1 cellular context compared by ENCODE assay signal in the genomic region with DNA sequence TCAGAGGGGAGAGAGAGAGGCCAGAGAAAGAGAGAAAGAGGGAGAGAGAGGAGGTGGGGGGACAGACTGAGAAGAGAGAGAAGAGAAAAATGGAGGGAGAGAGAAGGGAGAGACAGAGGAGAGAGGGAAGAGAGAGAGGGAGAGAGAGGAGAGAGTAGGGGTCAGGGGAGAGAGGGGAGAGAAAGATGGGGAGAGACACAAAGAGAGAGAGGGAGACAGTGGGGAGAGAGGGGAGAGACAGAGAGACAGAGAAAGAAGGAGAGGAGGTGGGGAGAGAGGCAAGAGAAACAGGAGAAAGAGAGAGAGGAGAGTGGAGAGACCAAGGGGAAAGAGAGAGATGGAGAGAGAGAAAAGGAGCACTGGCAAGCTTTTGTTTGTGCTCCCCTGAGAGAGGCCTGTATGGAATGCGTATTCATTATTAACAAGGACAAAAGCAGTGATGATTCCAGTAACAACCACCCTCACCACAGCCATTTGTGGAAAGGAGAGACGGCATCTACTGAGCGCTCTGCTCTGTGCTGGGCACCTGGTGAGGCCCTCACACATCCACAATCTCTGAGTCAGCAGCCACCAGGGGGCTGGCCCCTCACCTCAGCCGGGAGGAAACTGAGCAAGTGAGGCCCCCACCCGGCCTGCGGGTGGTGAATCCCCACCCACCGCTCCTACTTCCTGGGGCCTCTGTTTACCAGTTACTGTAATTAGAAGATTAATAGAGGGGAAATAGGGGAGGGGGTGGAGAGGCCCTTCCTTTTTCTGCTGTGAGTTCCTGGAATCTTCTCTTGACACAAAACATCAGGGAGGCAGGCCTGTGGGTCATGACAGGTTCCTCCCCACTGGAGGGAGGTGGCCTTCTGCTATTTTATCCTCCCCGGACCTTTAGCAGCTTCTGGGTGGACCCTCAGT.
TF ChIP-seq lines count a peak whose summit lies in the region.

No MANE protein-coding gene starts in this region.

TF ChIP-seq in K562, 482 proteins besides CTCF, POLR2A, EP300 and RAD21 (continues in another document):
- no peak for TF ChIP-seq TAL1 (IDR thresholded peaks at IDR 0.05)
- no peak for TF ChIP-seq TAF9B (IDR thresholded peaks at IDR 0.05; ENCODE audit: partially characterized antibody)
- TF ChIP-seq HDAC3 (IDR thresholded peaks at IDR 0.05; ENCODE audit: borderline replicate concordance, partially characterized antibody), result no peak
- no peak for TF ChIP-seq FOS (IDR thresholded peaks at IDR 0.05; ENCODE audit: extremely low read depth, insufficient read length)
- TF ChIP-seq PTRF (tag; IDR thresholded peaks at IDR 0.05), result no peak
- no peak for TF ChIP-seq KLF1 (tag; IDR thresholded peaks at IDR 0.05)
- TF ChIP-seq, protein P1, sequence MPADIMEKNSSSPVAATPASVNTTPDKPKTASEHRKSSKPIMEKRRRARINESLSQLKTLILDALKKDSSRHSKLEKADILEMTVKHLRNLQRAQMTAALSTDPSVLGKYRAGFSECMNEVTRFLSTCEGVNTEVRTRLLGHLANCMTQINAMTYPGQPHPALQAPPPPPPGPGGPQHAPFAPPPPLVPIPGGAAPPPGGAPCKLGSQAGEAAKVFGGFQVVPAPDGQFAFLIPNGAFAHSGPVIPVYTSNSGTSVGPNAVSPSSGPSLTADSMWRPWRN (IDR thresholded peaks at IDR 0.05; ENCODE audit: low read depth), result no peak
- TF ChIP-seq ZNF134 (CRISPR knock-in tag; conservative IDR thresholded peaks at IDR 0.05), result no peak
- no peak; a peak in 1 of 4 replicates for TF ChIP-seq FOXK2 (conservative IDR thresholded peaks at IDR 0.05 in 1 of 2, IDR thresholded peaks at IDR 0.05 in 1 of 2; ENCODE audit: low read depth in 2 of 2)
- no peak for TF ChIP-seq KLF16 (IDR thresholded peaks at IDR 0.05)
- TF ChIP-seq ZC3H8 (IDR thresholded peaks at IDR 0.05), result no peak
- no peak for TF ChIP-seq PCBP1 (IDR thresholded peaks at IDR 0.05; ENCODE audit: low read depth, low read length, poor library complexity, severe bottlenecking)
- TF ChIP-seq MXI1 (IDR thresholded peaks at IDR 0.05; ENCODE audit: low read depth, low read length), result no peak
- no peak for TF ChIP-seq NONO (IDR thresholded peaks at IDR 0.05; ENCODE audit: low read depth in 2 of 2, low read length in 1 of 2)
- TF ChIP-seq, protein P2, sequence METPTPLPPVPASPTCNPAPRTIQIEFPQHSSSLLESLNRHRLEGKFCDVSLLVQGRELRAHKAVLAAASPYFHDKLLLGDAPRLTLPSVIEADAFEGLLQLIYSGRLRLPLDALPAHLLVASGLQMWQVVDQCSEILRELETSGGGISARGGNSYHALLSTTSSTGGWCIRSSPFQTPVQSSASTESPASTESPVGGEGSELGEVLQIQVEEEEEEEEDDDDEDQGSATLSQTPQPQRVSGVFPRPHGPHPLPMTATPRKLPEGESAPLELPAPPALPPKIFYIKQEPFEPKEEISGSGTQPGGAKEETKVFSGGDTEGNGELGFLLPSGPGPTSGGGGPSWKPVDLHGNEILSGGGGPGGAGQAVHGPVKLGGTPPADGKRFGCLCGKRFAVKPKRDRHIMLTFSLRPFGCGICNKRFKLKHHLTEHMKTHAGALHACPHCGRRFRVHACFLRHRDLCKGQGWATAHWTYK (CRISPR knock-in tag; IDR thresholded peaks at IDR 0.05), result no peak
- TF ChIP-seq, protein P3, sequence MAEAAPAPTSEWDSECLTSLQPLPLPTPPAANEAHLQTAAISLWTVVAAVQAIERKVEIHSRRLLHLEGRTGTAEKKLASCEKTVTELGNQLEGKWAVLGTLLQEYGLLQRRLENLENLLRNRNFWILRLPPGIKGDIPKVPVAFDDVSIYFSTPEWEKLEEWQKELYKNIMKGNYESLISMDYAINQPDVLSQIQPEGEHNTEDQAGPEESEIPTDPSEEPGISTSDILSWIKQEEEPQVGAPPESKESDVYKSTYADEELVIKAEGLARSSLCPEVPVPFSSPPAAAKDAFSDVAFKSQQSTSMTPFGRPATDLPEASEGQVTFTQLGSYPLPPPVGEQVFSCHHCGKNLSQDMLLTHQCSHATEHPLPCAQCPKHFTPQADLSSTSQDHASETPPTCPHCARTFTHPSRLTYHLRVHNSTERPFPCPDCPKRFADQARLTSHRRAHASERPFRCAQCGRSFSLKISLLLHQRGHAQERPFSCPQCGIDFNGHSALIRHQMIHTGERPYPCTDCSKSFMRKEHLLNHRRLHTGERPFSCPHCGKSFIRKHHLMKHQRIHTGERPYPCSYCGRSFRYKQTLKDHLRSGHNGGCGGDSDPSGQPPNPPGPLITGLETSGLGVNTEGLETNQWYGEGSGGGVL (CRISPR knock-in tag; IDR thresholded peaks at IDR 0.05), result no peak
- TF ChIP-seq PYGO2 (tag; IDR thresholded peaks at IDR 0.05), result no peak; the same call in 1 of the 2 replicates
- no peak for TF ChIP-seq SIN3B (IDR thresholded peaks at IDR 0.05; ENCODE audit: low read depth)
- no peak for TF ChIP-seq MTF1 (CRISPR knock-in tag; IDR thresholded peaks at IDR 0.05; ENCODE audit: borderline replicate concordance)
- TF ChIP-seq SMAD1 (IDR thresholded peaks at IDR 0.05; ENCODE audit: low read depth, low read length, partially characterized antibody), result no peak
- no peak for TF ChIP-seq SETDB1 (IDR thresholded peaks at IDR 0.05; ENCODE audit: low read length)
- no peak for TF ChIP-seq MYC (IDR thresholded peaks at IDR 0.05; ENCODE audit: low read depth, low read length)
- TF ChIP-seq MYC (CRISPR knock-in tag; IDR thresholded peaks at IDR 0.05; ENCODE audit: borderline replicate concordance, low read depth), result no peak
- no peak for TF ChIP-seq RFX7 (CRISPR knock-in tag; IDR thresholded peaks at IDR 0.05)
- TF ChIP-seq E2F3 (CRISPR knock-in tag; IDR thresholded peaks at IDR 0.05), result no peak
- TF ChIP-seq, protein P4, sequence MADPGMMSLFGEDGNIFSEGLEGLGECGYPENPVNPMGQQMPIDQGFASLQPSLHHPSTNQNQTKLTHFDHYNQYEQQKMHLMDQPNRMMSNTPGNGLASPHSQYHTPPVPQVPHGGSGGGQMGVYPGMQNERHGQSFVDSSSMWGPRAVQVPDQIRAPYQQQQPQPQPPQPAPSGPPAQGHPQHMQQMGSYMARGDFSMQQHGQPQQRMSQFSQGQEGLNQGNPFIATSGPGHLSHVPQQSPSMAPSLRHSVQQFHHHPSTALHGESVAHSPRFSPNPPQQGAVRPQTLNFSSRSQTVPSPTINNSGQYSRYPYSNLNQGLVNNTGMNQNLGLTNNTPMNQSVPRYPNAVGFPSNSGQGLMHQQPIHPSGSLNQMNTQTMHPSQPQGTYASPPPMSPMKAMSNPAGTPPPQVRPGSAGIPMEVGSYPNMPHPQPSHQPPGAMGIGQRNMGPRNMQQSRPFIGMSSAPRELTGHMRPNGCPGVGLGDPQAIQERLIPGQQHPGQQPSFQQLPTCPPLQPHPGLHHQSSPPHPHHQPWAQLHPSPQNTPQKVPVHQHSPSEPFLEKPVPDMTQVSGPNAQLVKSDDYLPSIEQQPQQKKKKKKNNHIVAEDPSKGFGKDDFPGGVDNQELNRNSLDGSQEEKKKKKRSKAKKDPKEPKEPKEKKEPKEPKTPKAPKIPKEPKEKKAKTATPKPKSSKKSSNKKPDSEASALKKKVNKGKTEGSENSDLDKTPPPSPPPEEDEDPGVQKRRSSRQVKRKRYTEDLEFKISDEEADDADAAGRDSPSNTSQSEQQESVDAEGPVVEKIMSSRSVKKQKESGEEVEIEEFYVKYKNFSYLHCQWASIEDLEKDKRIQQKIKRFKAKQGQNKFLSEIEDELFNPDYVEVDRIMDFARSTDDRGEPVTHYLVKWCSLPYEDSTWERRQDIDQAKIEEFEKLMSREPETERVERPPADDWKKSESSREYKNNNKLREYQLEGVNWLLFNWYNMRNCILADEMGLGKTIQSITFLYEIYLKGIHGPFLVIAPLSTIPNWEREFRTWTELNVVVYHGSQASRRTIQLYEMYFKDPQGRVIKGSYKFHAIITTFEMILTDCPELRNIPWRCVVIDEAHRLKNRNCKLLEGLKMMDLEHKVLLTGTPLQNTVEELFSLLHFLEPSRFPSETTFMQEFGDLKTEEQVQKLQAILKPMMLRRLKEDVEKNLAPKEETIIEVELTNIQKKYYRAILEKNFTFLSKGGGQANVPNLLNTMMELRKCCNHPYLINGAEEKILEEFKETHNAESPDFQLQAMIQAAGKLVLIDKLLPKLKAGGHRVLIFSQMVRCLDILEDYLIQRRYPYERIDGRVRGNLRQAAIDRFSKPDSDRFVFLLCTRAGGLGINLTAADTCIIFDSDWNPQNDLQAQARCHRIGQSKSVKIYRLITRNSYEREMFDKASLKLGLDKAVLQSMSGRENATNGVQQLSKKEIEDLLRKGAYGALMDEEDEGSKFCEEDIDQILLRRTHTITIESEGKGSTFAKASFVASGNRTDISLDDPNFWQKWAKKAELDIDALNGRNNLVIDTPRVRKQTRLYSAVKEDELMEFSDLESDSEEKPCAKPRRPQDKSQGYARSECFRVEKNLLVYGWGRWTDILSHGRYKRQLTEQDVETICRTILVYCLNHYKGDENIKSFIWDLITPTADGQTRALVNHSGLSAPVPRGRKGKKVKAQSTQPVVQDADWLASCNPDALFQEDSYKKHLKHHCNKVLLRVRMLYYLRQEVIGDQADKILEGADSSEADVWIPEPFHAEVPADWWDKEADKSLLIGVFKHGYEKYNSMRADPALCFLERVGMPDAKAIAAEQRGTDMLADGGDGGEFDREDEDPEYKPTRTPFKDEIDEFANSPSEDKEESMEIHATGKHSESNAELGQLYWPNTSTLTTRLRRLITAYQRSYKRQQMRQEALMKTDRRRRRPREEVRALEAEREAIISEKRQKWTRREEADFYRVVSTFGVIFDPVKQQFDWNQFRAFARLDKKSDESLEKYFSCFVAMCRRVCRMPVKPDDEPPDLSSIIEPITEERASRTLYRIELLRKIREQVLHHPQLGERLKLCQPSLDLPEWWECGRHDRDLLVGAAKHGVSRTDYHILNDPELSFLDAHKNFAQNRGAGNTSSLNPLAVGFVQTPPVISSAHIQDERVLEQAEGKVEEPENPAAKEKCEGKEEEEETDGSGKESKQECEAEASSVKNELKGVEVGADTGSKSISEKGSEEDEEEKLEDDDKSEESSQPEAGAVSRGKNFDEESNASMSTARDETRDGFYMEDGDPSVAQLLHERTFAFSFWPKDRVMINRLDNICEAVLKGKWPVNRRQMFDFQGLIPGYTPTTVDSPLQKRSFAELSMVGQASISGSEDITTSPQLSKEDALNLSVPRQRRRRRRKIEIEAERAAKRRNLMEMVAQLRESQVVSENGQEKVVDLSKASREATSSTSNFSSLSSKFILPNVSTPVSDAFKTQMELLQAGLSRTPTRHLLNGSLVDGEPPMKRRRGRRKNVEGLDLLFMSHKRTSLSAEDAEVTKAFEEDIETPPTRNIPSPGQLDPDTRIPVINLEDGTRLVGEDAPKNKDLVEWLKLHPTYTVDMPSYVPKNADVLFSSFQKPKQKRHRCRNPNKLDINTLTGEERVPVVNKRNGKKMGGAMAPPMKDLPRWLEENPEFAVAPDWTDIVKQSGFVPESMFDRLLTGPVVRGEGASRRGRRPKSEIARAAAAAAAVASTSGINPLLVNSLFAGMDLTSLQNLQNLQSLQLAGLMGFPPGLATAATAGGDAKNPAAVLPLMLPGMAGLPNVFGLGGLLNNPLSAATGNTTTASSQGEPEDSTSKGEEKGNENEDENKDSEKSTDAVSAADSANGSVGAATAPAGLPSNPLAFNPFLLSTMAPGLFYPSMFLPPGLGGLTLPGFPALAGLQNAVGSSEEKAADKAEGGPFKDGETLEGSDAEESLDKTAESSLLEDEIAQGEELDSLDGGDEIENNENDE (IDR thresholded peaks at IDR 0.05; ENCODE audit: low read depth, low read length), result no peak
- no peak for TF ChIP-seq PURB (CRISPR knock-in tag; IDR thresholded peaks at IDR 0.05; ENCODE audit: low read depth)
- TF ChIP-seq XRCC3 (IDR thresholded peaks at IDR 0.05), result no peak
- TF ChIP-seq, protein P5, sequence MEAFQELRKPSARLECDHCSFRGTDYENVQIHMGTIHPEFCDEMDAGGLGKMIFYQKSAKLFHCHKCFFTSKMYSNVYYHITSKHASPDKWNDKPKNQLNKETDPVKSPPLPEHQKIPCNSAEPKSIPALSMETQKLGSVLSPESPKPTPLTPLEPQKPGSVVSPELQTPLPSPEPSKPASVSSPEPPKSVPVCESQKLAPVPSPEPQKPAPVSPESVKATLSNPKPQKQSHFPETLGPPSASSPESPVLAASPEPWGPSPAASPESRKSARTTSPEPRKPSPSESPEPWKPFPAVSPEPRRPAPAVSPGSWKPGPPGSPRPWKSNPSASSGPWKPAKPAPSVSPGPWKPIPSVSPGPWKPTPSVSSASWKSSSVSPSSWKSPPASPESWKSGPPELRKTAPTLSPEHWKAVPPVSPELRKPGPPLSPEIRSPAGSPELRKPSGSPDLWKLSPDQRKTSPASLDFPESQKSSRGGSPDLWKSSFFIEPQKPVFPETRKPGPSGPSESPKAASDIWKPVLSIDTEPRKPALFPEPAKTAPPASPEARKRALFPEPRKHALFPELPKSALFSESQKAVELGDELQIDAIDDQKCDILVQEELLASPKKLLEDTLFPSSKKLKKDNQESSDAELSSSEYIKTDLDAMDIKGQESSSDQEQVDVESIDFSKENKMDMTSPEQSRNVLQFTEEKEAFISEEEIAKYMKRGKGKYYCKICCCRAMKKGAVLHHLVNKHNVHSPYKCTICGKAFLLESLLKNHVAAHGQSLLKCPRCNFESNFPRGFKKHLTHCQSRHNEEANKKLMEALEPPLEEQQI (IDR thresholded peaks at IDR 0.05), result no peak
- TF ChIP-seq ZNF274 (IDR thresholded peaks at IDR 0.05; ENCODE audit: borderline replicate concordance, low read depth, low read length), result no peak
- TF ChIP-seq SRSF1 (IDR thresholded peaks at IDR 0.05; ENCODE audit: low read depth, low read length), result no peak
- TF ChIP-seq LEF1 (IDR thresholded peaks at IDR 0.05), result no peak
- TF ChIP-seq, protein P6, sequence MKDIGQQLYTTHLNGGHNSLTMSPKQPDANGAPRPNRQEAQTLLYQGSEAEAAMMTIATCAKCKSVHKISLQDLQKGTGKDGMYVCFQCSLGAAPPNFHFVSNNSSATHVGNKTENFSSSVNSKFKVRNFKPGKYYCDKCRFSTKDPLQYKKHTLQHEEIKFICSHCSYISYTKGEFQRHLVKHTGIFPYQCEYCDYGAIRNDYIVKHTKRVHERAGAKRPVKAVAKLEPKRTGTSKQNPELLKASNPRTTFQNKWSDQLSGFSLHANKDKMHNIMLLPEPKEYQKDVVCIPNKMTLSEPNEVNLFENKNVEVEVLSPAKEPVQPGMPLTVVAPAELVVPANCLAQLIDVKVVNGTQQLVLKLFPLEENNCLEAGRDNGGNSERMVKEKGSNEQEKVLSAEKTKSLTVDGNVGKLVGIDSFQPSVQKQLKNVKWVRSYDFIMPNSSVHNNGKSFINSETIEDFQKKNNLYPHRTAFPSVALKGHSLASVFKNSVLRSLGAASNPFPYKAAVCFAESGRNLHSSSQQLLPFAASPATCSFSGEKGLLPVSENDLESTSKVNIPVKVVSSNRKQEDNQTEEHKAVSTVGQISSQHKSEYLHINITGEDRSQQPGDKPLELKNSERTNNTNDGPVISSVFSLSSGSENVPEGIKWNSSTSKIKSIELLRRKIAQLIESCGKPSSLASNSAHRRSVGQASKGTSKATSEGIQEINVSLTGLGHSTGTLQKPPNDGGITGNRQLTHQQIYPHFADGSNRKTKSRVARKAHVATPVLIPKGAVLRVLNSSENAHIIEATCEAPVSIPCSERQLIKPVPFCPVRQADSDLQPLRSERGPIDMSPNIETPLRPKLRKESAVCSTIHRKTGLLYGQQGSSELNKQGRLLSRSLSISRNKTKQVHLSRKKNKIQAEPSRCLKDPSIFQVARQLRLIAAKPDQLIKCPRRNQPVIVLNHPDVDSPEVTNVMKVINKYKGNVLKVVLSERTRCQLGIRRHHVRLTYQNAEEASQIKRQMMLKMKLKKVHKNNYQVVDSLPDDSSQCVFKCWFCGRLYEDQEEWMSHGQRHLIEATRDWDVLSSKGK (CRISPR knock-in tag; IDR thresholded peaks at IDR 0.05), result no peak
- TF ChIP-seq, protein P7, sequence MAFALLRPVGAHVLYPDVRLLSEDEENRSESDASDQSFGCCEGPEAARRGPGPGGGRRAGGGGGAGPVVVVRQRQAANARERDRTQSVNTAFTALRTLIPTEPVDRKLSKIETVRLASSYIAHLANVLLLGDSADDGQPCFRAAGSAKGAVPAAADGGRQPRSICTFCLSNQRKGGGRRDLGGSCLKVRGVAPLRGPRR (CRISPR knock-in tag; IDR thresholded peaks at IDR 0.05), result no peak
- no peak for TF ChIP-seq SRSF7 (optimal IDR thresholded peaks at IDR 0.05; ENCODE audit: low read depth, low read length)
- no peak for TF ChIP-seq SP2 (IDR thresholded peaks at IDR 0.05; ENCODE audit: extremely low read depth, low read depth, low read length, poor library complexity, severe bottlenecking)
- no peak for TF ChIP-seq ZNF212 (CRISPR knock-in tag; IDR thresholded peaks at IDR 0.05)
